In genomic region chr18:56402872-56403516, GRCh38 we compare ENCODE assay signal across 12 cellular contexts.
DNase-seq lines count a peak whose midpoint lies in the region; FAIRE-seq and TF ChIP-seq lines count a peak whose summit lies in the region.
"Had no signal": no experiment of that assay in that cellular context is flagged by ENCODE, and none has a peak within 500 bp of the region (broad histone marks: within the 10 kb centered on the region; RNA-seq: fewer than 3 reads in every experiment).

No MANE protein-coding gene starts in this region.

- H3K27ac Mint-ChIP-seq in activated T-helper 2 cell treated with anti-CD3 and anti-CD28 coated beads, Interferon-gamma antibody, Interleukin-2, Interleukin-4, amounts not matched to agents 10 μg/mL and 5 μg/mL and 100 μg/mL, durations not matched to agents 14 hours and 24 hours and 36 hours, result no peak overlapping the region
- H3K27ac Mint-ChIP-seq: progenitor cell of endocrine pancreas had no signal

- no peaks in the 10 kb centered on the region for H3K27me3 Mint-ChIP-seq in activated T-helper 2 cell treated with anti-CD3 and anti-CD28 coated beads, Interferon-gamma antibody, Interleukin-2, Interleukin-4, amounts not matched to agents 10 μg/mL and 5 μg/mL and 100 μg/mL, durations not matched to agents 14 hours and 24 hours and 36 hours (ENCODE audit: low read depth)

- no peaks in the 10 kb centered on the region for H3K9me3 Mint-ChIP-seq in activated T-helper 2 cell treated with anti-CD3 and anti-CD28 coated beads, Interferon-gamma antibody, Interleukin-2, Interleukin-4, amounts not matched to agents 10 μg/mL and 5 μg/mL and 100 μg/mL, durations not matched to agents 14 hours and 24 hours and 36 hours

- H3K4me3 ChIP-seq in BJ (ENCODE audit: low read depth, low read length) (no peak overlapping the region), epithelial cell of proximal tubule (ENCODE audit: low read depth, low read length) (no peak overlapping the region), osteoblast (ENCODE audit: insufficient read depth, low read length) (peak overlapping the region; percentile 57)
- H3K4me3 ChIP-seq: coronary artery had no signal

- TF ChIP-seq CTCF in BJ (IDR thresholded peaks at IDR 0.05; ENCODE audit: insufficient read depth, low read depth, low read length), result no peak
- TF ChIP-seq CTCF in epithelial cell of proximal tubule (conservative IDR thresholded peaks at IDR 0.05; ENCODE audit: low read depth, low read length), result no peak
- TF ChIP-seq CTCF in osteoblast (IDR thresholded peaks at IDR 0.05; ENCODE audit: extremely low read depth, low read depth, low read length), result no peak
- TF ChIP-seq CTCF in D721Med (IDR thresholded peaks at IDR 0.05; ENCODE audit: insufficient read depth, missing control alignments), result no peak

- no peak for FAIRE-seq in D721Med (lab: Jason Lieb, UNC)

- intact Hi-C loops in activated T-helper 2 cell treated with anti-CD3 and anti-CD28 coated beads, Interferon-gamma antibody, Interleukin-2, Interleukin-4, amounts not matched to agents 10 μg/mL and 5 μg/mL and 100 μg/mL, durations not matched to agents 14 hours and 24 hours and 36 hours (cut with micrococcal nuclease), result no loop called here

- H3K4me1 Mint-ChIP-seq in activated T-helper 2 cell treated with anti-CD3 and anti-CD28 coated beads, Interferon-gamma antibody, Interleukin-2, Interleukin-4, amounts not matched to agents 10 μg/mL and 5 μg/mL and 100 μg/mL, durations not matched to agents 14 hours and 24 hours and 36 hours (ENCODE audit: low read depth), result no peaks in the 10 kb centered on the region

- DNase-seq in BJ (ENCODE audit: low read depth) (peak; percentile 85), NOMO-1 treated with dmso at 0.1 percent for 144 hours (lab: John Stamatoyannopoulos, UW; ENCODE audit: unreplicated experiment) (peak; percentile 12), epithelial cell of proximal tubule (ENCODE audit: low read depth) (peak; percentile 67), osteoblast (ENCODE audit: insufficient read length, low spot score, missing footprints) (no peak), mucosa of gallbladder (ENCODE audit: low spot score) (no peak), D721Med (ENCODE audit: insufficient read length, low spot score) (no peak), activated gamma-delta T cell (lab: John Stamatoyannopoulos, UW) (no peak)
- no peak for DNase-seq in activated T-helper 2 cell treated with anti-CD3 and anti-CD28 coated beads, Interferon-gamma antibody, Interleukin-2, Interleukin-4, amounts not matched to agents 10 μg/mL and 5 μg/mL and 100 μg/mL, durations not matched to agents 14 hours and 24 hours and 36 hours (ENCODE audit: low spot score)
- DNase-seq: H7, NCI-H2081 treated with DMSO at 0.1 percent for 48 hours had no signal

- H4K20me1 ChIP-seq in osteoblast (ENCODE audit: insufficient read depth, low read length), result no peaks in the 10 kb centered on the region

- H3K36me3 ChIP-seq in BJ (ENCODE audit: control insufficient read depth, insufficient read depth, low read length), result no peaks in the 10 kb centered on the region
- H3K36me3 ChIP-seq in osteoblast (ENCODE audit: insufficient read depth, low read length), result no peaks in the 10 kb centered on the region

- H3K36me3 Mint-ChIP-seq in activated T-helper 2 cell treated with anti-CD3 and anti-CD28 coated beads, Interferon-gamma antibody, Interleukin-2, Interleukin-4, amounts not matched to agents 10 μg/mL and 5 μg/mL and 100 μg/mL, durations not matched to agents 14 hours and 24 hours and 36 hours (ENCODE audit: low read depth), result no peaks in the 10 kb centered on the region

- peak overlapping the region; percentile 96 for H3K27ac ChIP-seq in osteoblast (ENCODE audit: low read depth, low read length)

- POLR2A ChIA-PET in BJ (lab: Charles Lee), result no interaction called here

- peak overlapping the region; percentile 81 for H3K4me2 ChIP-seq in osteoblast (ENCODE audit: insufficient read depth, low read length)

- peak overlapping the region; percentile 69 for H2AFZ ChIP-seq in osteoblast (ENCODE audit: low read length)

- peaks cover 14% of the 10 kb centered on the region for H3K4me1 ChIP-seq in osteoblast (ENCODE audit: insufficient read depth, low read length)

- H3K79me2 ChIP-seq in osteoblast (ENCODE audit: insufficient read depth, low read length), result no peaks in the 10 kb centered on the region

- no peaks in the 10 kb centered on the region for H3K27me3 ChIP-seq in BJ (ENCODE audit: control insufficient read depth, insufficient read depth, low read length)
- H3K27me3 ChIP-seq in osteoblast (ENCODE audit: insufficient read depth, low read length), result no peaks in the 10 kb centered on the region

- H3K9me3 ChIP-seq in osteoblast (ENCODE audit: low read depth, low read length), result no peaks in the 10 kb centered on the region

- no peak overlapping the region for H3K4me3 Mint-ChIP-seq in activated T-helper 2 cell treated with anti-CD3 and anti-CD28 coated beads, Interferon-gamma antibody, Interleukin-2, Interleukin-4, amounts not matched to agents 10 μg/mL and 5 μg/mL and 100 μg/mL, durations not matched to agents 14 hours and 24 hours and 36 hours (ENCODE audit: low read depth)

- CTCF ChIA-PET in BJ (lab: Yijun Ruan, JAX), result no interaction called here

Comparison
In these comparisons a context has a peak if more than half of its experiments do, and no peak if none do; other contexts are left out.
1. DNase-seq: peak in BJ (single experiment), NOMO-1 treated with dmso at 0.1 percent for 144 hours (single experiment) and epithelial cell of proximal tubule (single experiment); none in osteoblast (single experiment), mucosa of gallbladder (single experiment), D721Med (single experiment), activated gamma-delta T cell (single experiment) and activated T-helper 2 cell treated with anti-CD3 and anti-CD28 coated beads, Interferon-gamma antibody, Interleukin-2, Interleukin-4, amounts not matched to agents 10 μg/mL and 5 μg/mL and 100 μg/mL, durations not matched to agents 14 hours and 24 hours and 36 hours (single experiment).